8 cellular contexts compared by ENCODE assay signal in genomic region chr3:194140520-194141414, GRCh38. TPM values are rescaled to one million over a fixed set of nuclear protein-coding genes. Genes with fewer than 3 reads are reported as not detected.
A peak's percentile ranks its signal among the peaks of the same experiment; 100 is the strongest.
DNase-seq lines count a peak whose midpoint lies in the region; ATAC-seq and TF ChIP-seq lines count a peak whose summit lies in the region.

No MANE protein-coding gene starts in this region.

- CTCF ChIA-PET in activated CD8-positive, alpha-beta T cell treated with anti-CD3 and anti-CD28 coated beads, Interleukin-2, amount 10 ng/mL, durations not matched to agents 7 days and 5 days (lab: Charles Lee), result interaction anchor here (0.8 to 2.1 kb wide), 4 partner anchors 14 to 360 kb away, joined by 3 to 11 read pairs (median 5); no protein-coding TSS in a partner anchor

- TF ChIP-seq CTCF in fibroblast of lung (conservative IDR thresholded peaks at IDR 0.05 in 1 of 2, IDR thresholded peaks at IDR 0.05 in 1 of 2; ENCODE audit: low read depth in 1 of 2, low read length in 2 of 2), result no peak

- POLR2A ChIA-PET in activated CD8-positive, alpha-beta T cell treated with anti-CD3 and anti-CD28 coated beads, Interleukin-2, amount 10 ng/mL, durations not matched to agents 7 days and 5 days (lab: Charles Lee), result no interaction called here
- POLR2A ChIA-PET in naive thymus-derived CD8-positive, alpha-beta T cell (lab: Charles Lee), result interaction anchor here (0.6 to 0.7 kb wide), 2 partner anchors 257 to 342 kb away, joined by 4 read pairs; no protein-coding TSS in a partner anchor

- no peaks in the 10 kb centered on the region for H4K20me1 ChIP-seq in fibroblast of lung (ENCODE audit: control insufficient read depth, extremely low read depth, insufficient read depth, low read length)

- peak overlapping the region; percentile 51 for H3K4me2 ChIP-seq in fibroblast of lung (ENCODE audit: extremely low read depth, insufficient read depth, low read length)

- H3K4me1 ChIP-seq in fibroblast of lung (ENCODE audit: control insufficient read depth, extremely low read depth, insufficient read depth, low read length), result peaks cover 23% of the 10 kb centered on the region

- H3K36me3 Mint-ChIP-seq in activated CD8-positive, alpha-beta T cell treated with anti-CD3 and anti-CD28 coated beads, Interleukin-2, amount 10 ng/mL, durations not matched to agents 7 days and 5 days (ENCODE audit: low read depth), result no peaks in the 10 kb centered on the region
- no peaks in the 10 kb centered on the region for H3K36me3 Mint-ChIP-seq in naive thymus-derived CD8-positive, alpha-beta T cell

- H3K9ac ChIP-seq in fibroblast of lung (ENCODE audit: insufficient read depth, low read length), result peak overlapping the region; percentile 72

- peaks cover 47% of the 10 kb centered on the region for H3K4me1 Mint-ChIP-seq in activated CD8-positive, alpha-beta T cell treated with anti-CD3 and anti-CD28 coated beads, Interleukin-2, amount 10 ng/mL, durations not matched to agents 7 days and 5 days (ENCODE audit: low read depth)
- H3K4me1 Mint-ChIP-seq in naive thymus-derived CD8-positive, alpha-beta T cell, result peaks cover 17 to 48% (median 27%) of the 10 kb centered on the region in 4 donors

- H3K4me3 ChIP-seq in fibroblast of lung (replicated peaks in 1 of 4; ENCODE audit: control extremely low read depth in 1 of 4, insufficient read depth in 1 of 4, low read depth in 3 of 4, low read length in 4 of 4), result peak overlapping the region in 2 of 4 experiments; percentile 22 to 40

- DNase-seq in GM03348 (ENCODE audit: low spot score), result peak; percentile 56
- peak; percentile 65 to 68 for DNase-seq in Kasumi-1 (lab: John Stamatoyannopoulos, UW)
- DNase-seq in activated CD8-positive, alpha-beta T cell treated with anti-CD3 and anti-CD28 coated beads, Interleukin-2, amount 10 ng/mL, durations not matched to agents 7 days and 5 days, result peak; percentile 42
- DNase-seq in fibroblast of lung (ENCODE audit: low read depth in 2 of 2), result peak in 1 of 2 donors; percentile 73
- DNase-seq in naive thymus-derived CD8-positive, alpha-beta T cell, result peak in 2 of 10 donors; percentile 13 to 23
- DNase-seq in cerebellum (ENCODE audit: low spot score), result no peak

- H3K36me3 ChIP-seq in fibroblast of lung (ENCODE audit: control insufficient read depth, insufficient read depth, low read length), result no peaks in the 10 kb centered on the region

- H2AFZ ChIP-seq in fibroblast of lung (ENCODE audit: low read length), result no peak overlapping the region

- ATAC-seq in activated CD8-positive, alpha-beta T cell treated with anti-CD3 and anti-CD28 coated beads, Interleukin-2, amount 10 ng/mL, durations not matched to agents 7 days and 5 days, result peak; percentile 25
- ATAC-seq in naive thymus-derived CD8-positive, alpha-beta T cell, result no peak
- ATAC-seq in HG02571 (IDR thresholded peaks at IDR 0.05; ENCODE audit: unreplicated experiment) (no peak), esophagus mucosa (no peak)

- peaks cover 9% of the 10 kb centered on the region for H3K27me3 ChIP-seq in fibroblast of lung (ENCODE audit: control insufficient read depth, insufficient read depth, low read length)

- peaks cover 67% of the 10 kb centered on the region for H3K27me3 Mint-ChIP-seq in activated CD8-positive, alpha-beta T cell treated with anti-CD3 and anti-CD28 coated beads, Interleukin-2, amount 10 ng/mL, durations not matched to agents 7 days and 5 days (ENCODE audit: low read depth)
- H3K27me3 Mint-ChIP-seq in naive thymus-derived CD8-positive, alpha-beta T cell, result peaks cover 5 to 58% (median 39%) of the 10 kb centered on the region in 5 donors

- H3K4me3 Mint-ChIP-seq in activated CD8-positive, alpha-beta T cell treated with anti-CD3 and anti-CD28 coated beads, Interleukin-2, amount 10 ng/mL, durations not matched to agents 7 days and 5 days, result no peak overlapping the region
- H3K4me3 Mint-ChIP-seq in naive thymus-derived CD8-positive, alpha-beta T cell, result peak overlapping the region; percentile 16 to 67 (median 56)

- no peak overlapping the region for H3K27ac Mint-ChIP-seq in activated CD8-positive, alpha-beta T cell treated with anti-CD3 and anti-CD28 coated beads, Interleukin-2, amount 10 ng/mL, durations not matched to agents 7 days and 5 days
- peak overlapping the region in 2 of 10 donors; percentile 18 to 51 for H3K27ac Mint-ChIP-seq in naive thymus-derived CD8-positive, alpha-beta T cell

- peak overlapping the region; percentile 43 for H3K27ac ChIP-seq in fibroblast of lung (ENCODE audit: insufficient read depth, low read length)

- H3K9me3 Mint-ChIP-seq in activated CD8-positive, alpha-beta T cell treated with anti-CD3 and anti-CD28 coated beads, Interleukin-2, amount 10 ng/mL, durations not matched to agents 7 days and 5 days (ENCODE audit: insufficient read depth), result no peaks in the 10 kb centered on the region
- H3K9me3 Mint-ChIP-seq in naive thymus-derived CD8-positive, alpha-beta T cell, result no peaks in the 10 kb centered on the region

- no peaks in the 10 kb centered on the region for H3K79me2 ChIP-seq in fibroblast of lung (ENCODE audit: control insufficient read depth, insufficient read depth, low read length)

- H3K9me3 ChIP-seq in fibroblast of lung (ENCODE audit: control insufficient read depth, insufficient read depth, low read depth, low read length), result no peaks in the 10 kb centered on the region

RNA-seq across cellular contexts. Expression of gene HES1, which starts 4.8 kb away (rescaled TPM):
- total RNA-seq in activated CD8-positive, alpha-beta T cell treated with anti-CD3 and anti-CD28 coated beads, Interleukin-2, amount 10 ng/mL, durations not matched to agents 7 days and 5 days, result not detected
- total RNA-seq in fibroblast of lung, result 0.17 and 0.51 TPM in 2 replicates
- polyA plus RNA-seq in fibroblast of lung, result 0.85 and 1.2 TPM in 2 replicates
- 0.88 and 1.0 TPM in 2 replicates for polyA plus RNA-seq in fibroblast of lung (2012)
- polyA minus RNA-seq in fibroblast of lung (ENCODE audit: low replicate concordance), result not detected in 2 replicates
- not detected for total RNA-seq in naive thymus-derived CD8-positive, alpha-beta T cell
- not detected for polyA plus RNA-seq in naive thymus-derived CD8-positive, alpha-beta T cell
- 14.3 TPM for total RNA-seq in cerebellum
- 95.2 TPM for total RNA-seq in esophagus mucosa

Comparison
In these comparisons a context has a peak if more than half of its experiments do, and no peak if none do; other contexts are left out.
1. RNA of gene HES1, which starts 4.8 kb away (total RNA-seq): 95.2 TPM in esophagus mucosa (single experiment) and 14.3 TPM in cerebellum (single experiment); 0.17 to 0.51 TPM in fibroblast of lung, not detected in naive thymus-derived CD8-positive, alpha-beta T cell and not detected in activated CD8-positive, alpha-beta T cell treated with anti-CD3 and anti-CD28 coated beads, Interleukin-2, amount 10 ng/mL, durations not matched to agents 7 days and 5 days; every median in the first group is over 10 times any median in the second.